Comparison of ENCODE assay signal across 8 cellular contexts in the genomic region with DNA sequence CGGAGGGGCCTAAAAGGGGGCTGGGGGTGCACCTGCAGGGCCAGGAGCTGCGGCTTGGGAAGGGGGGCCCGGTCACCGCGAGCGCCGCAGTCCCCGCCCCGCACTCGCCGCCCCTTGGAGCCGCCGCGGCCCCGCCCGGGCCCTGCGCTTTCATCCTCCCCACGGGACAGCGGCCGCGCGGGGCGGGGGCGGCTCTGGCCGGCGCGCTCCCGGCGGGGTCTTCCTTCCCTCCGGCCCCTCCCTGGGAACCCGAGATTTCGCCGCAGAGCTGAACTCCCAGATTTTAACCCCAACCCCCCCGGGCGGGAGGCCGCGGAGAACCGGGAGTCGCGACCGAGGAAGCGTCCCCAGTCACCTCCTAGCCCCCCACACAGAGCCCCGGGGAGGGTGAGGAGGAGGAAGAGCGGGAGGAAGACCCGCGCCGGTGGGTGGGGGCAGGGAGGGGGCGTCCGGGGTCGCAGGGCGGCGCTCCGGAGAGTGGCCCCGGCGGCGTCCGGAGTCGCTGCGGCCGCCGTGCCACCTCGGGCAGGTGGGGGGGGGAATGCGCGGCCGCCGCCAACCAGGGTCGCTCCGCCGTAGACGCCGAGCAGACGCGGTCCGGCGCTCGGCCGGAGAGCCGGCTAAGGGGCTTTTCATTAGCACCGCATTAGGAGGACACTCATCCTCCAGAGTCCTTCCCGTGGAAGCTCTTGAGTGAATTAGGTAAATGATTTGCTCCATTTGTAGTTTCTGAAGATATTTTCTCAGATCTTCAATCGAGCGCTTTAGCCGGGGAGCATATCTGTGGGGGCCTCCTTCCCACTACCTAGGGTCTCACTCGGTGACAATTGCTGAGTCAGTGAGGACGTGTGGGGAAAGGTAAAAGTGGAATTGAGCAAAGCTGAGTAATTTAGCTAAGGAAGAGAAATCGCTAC. TPM values are rescaled to one million over a fixed set of nuclear protein-coding genes. Genes with fewer than 3 reads are reported as not detected.
DNase-seq lines count a peak whose midpoint lies in the region; ATAC-seq and TF ChIP-seq lines count a peak whose summit lies in the region.

No MANE protein-coding gene starts in this region.

- DNase-seq in NCI-H2196 (lab: John Stamatoyannopoulos, UW; ENCODE audit: unreplicated experiment), result peak; percentile 31
- no peak for DNase-seq in NCI-H2196 treated with DMSO at 0.1 percent for 48 hours (lab: John Stamatoyannopoulos, UW; ENCODE audit: unreplicated experiment)
- DNase-seq in IMR-90, result no peak
- DNase-seq in astrocyte of the spinal cord (ENCODE audit: low read depth, low spot score), result no peak
- no peak for DNase-seq in retinal pigment epithelial cell (ENCODE audit: low read depth)
- DNase-seq in stimulated activated CD4-positive, alpha-beta T cell treated with anti-CD3 and anti-CD28 coated beads, Interleukin-4, amount 100 ng/mL, for 1 hour, result no peak

- in situ Hi-C loops in IMR-90 (cut with MboI; ENCODE audit: low sequenced_read_pairs), result loop anchor here (10.0 kb wide), 1 partner anchor 284 kb away; no protein-coding TSS in a partner anchor
- in situ Hi-C loops in astrocyte of the spinal cord (cut with HindIII; ENCODE audit: low sequenced_read_pairs), result no loop called here

- BruUV-seq in IMR-90 (replicated peaks; lab: Mats Ljungman, UMichigan), result no TSS peak

- no peak overlapping the region for H2BK20ac ChIP-seq in IMR-90 (ENCODE audit: low read depth, low read length)

- no peak for TF ChIP-seq CTCF in IMR-90 (conservative IDR thresholded peaks at IDR 0.05; ENCODE audit: low read depth, low read length)
- no peak for TF ChIP-seq CTCF in astrocyte of the spinal cord (IDR thresholded peaks at IDR 0.05; ENCODE audit: low read depth, low read length)
- TF ChIP-seq CTCF in retinal pigment epithelial cell (conservative IDR thresholded peaks at IDR 0.05; ENCODE audit: low read depth, low read length), result no peak

- H3K4ac ChIP-seq in IMR-90 (ENCODE audit: low read depth, low read length), result no peak overlapping the region

- no peak overlapping the region for H2AK9ac ChIP-seq in IMR-90 (replicated peaks; ENCODE audit: low read depth, low read length, poor library complexity)

- H3K36me3 ChIP-seq in IMR-90 (ENCODE audit: control insufficient read depth, insufficient read depth, low read length), result no peaks in the 10 kb centered on the region

- peak overlapping the region; percentile 42 for H3K4me2 ChIP-seq in IMR-90 (ENCODE audit: low read depth, low read length)

- no peak overlapping the region for H2BK15ac ChIP-seq in IMR-90 (ENCODE audit: low read depth, low read length)

- no peaks in the 10 kb centered on the region for H3K79me1 ChIP-seq in IMR-90 (ENCODE audit: low read depth in 1 of 2, low read length in 2 of 2)

- H2AK5ac ChIP-seq in IMR-90 (ENCODE audit: low read depth, low read length), result no peak overlapping the region

- no peak overlapping the region for H4K5ac ChIP-seq in IMR-90 (ENCODE audit: low read depth, low read length)

- H3K9ac ChIP-seq in IMR-90 (ENCODE audit: low read depth, low read length), result no peak overlapping the region; the same call in 1 of the 2 replicates

- H3K23ac ChIP-seq in IMR-90 (ENCODE audit: low read depth, low read length), result no peak overlapping the region

- no peaks in the 10 kb centered on the region; the same call in 1 of the 2 replicates for H4K20me1 ChIP-seq in IMR-90 (ENCODE audit: insufficient read depth, low read length)

- ATAC-seq in IMR-90 (ENCODE audit: low read depth) (peak; percentile 44), GM18873 (IDR thresholded peaks at IDR 0.05; ENCODE audit: low FRiP score, unreplicated experiment) (no peak)

- H3K4me3 ChIP-seq in IMR-90 (ENCODE audit: insufficient read depth, low read depth, low read length) (peak overlapping the region; percentile 61), astrocyte of the spinal cord (ENCODE audit: low read depth, low read length) (peak overlapping the region; percentile 52), iPS-11a (ENCODE audit: low read depth, low read length) (peak overlapping the region; percentile 46), retinal pigment epithelial cell (ENCODE audit: low read length) (peak overlapping the region; percentile 76)

- POLR2A ChIA-PET in IMR-90 (lab: Charles Lee; ENCODE audit: unreplicated experiment), result no interaction called here

- dilution Hi-C loops in IMR-90 (cut with HindIII; ENCODE audit: low sequenced_read_pairs, unreplicated experiment), result no loop called here

- CTCF ChIA-PET in IMR-90 (lab: Yijun Ruan, JAX), result interaction anchor here (0.6 to 1.7 kb wide), 25 partner anchors 14 to 1150 kb away, joined by 3 to 12 read pairs (median 3); no protein-coding TSS in a partner anchor

- peak overlapping the region; percentile 94 for H2AFZ ChIP-seq in IMR-90 (replicated peaks; ENCODE audit: low read length, poor library complexity)

- no peak overlapping the region for H3K27ac ChIP-seq in IMR-90 (ENCODE audit: insufficient read depth, low read length)

- no peak overlapping the region for H4K91ac ChIP-seq in IMR-90 (ENCODE audit: insufficient read depth, low read depth, low read length)

- no peak overlapping the region; the same call in 1 of the 2 replicates for H3K18ac ChIP-seq in IMR-90 (ENCODE audit: low read depth, low read length)

- TF ChIP-seq POLR2A in IMR-90 (IDR thresholded peaks at IDR 0.05; ENCODE audit: low read depth, low read length), result no peak

- H4K8ac ChIP-seq in IMR-90 (ENCODE audit: low read depth in 2 of 2, low read length in 2 of 2), result no peak overlapping the region

- intact Hi-C loops in IMR-90 (cut with micrococcal nuclease), result loop anchor here (1.0 to 2.0 kb wide), 5 partner anchors 26 to 802 kb away; no protein-coding TSS in a partner anchor

- no peak overlapping the region for H3K14ac ChIP-seq in IMR-90 (replicated peaks; ENCODE audit: low read depth, low read length)

- TF ChIP-seq RAD21 in IMR-90 (IDR thresholded peaks at IDR 0.05; ENCODE audit: low read length), result no peak

- H3K56ac ChIP-seq in IMR-90 (ENCODE audit: extremely low read depth, insufficient read depth, low read length), result no peak overlapping the region

- no peaks in the 10 kb centered on the region for H3K9me3 ChIP-seq in IMR-90 (ENCODE audit: control insufficient read depth, insufficient read depth, low read length)

- peaks cover 45% of the 10 kb centered on the region for H3K27me3 ChIP-seq in IMR-90 (ENCODE audit: control insufficient read depth, insufficient read depth, low read length)

- H3K4me1 ChIP-seq in IMR-90 (ENCODE audit: control insufficient read depth, insufficient read depth, low read length), result no peaks in the 10 kb centered on the region

- H2BK120ac ChIP-seq in IMR-90 (ENCODE audit: low read depth, low read length), result no peak overlapping the region

- no peak overlapping the region for H2BK5ac ChIP-seq in IMR-90 (ENCODE audit: low read depth, low read length, poor library complexity, severe bottlenecking)

- WGBS in IMR-90 (ENCODE audit: extremely low coverage in 2 of 2, insufficient read length in 1 of 2), 2 experiments, result 0% methylated on average over 2 of the region's 86 CpGs; no CpG with 5 or more reads in 1 of the 2 experiments

- no peaks in the 10 kb centered on the region for H3K9me1 ChIP-seq in IMR-90 (ENCODE audit: insufficient read depth, low read length)

TF ChIP-seq in IMR-90, 13 proteins besides CTCF, POLR2A, EP300 and RAD21:
- 0 out of 2 replicates have a peak, but pooled peaks have one; percentile 4 for TF ChIP-seq MAFK (IDR thresholded peaks at IDR 0.05; ENCODE audit: low read depth, low read length)
- TF ChIP-seq MXI1 (IDR thresholded peaks at IDR 0.05; ENCODE audit: borderline replicate concordance, low read depth, low read length), result no peak
TF ChIP-seq in IMR-90: peak in this region for 1.

RNA-seq across cellular contexts. Expression of a gene that starts 31.6 kb away (rescaled TPM):
- total RNA-seq in IMR-90 (2012; rRNA removed), result 2.2 TPM in 2 replicates
- 1.6 and 1.8 TPM in 2 replicates for polyA plus RNA-seq in IMR-90 (2012; rRNA removed)
- polyA plus RNA-seq in IMR-90 (2012; cell fraction: cytosol; rRNA removed), result 0.60 and 1.2 TPM in 2 replicates
- polyA plus RNA-seq in IMR-90 (2012; cell fraction: nucleus; rRNA removed; ENCODE audit: low replicate concordance), result 0.83 and 1.2 TPM in 2 replicates
